In genomic region chr1:54714881-54715492, GRCh38 we compare ENCODE assay signal across 8 cellular contexts. TPM values are rescaled to one million over a fixed set of nuclear protein-coding genes. Genes with fewer than 3 reads are reported as not detected.
A peak's percentile ranks its signal among the peaks of the same experiment; 100 is the strongest.
DNase-seq lines count a peak whose midpoint lies in the region; ATAC-seq and TF ChIP-seq lines count a peak whose summit lies in the region.

No MANE protein-coding gene starts in this region.

- H3K27me3 Mint-ChIP-seq in HFFc6 (ENCODE audit: insufficient read depth) (peaks cover 20% of the 10 kb centered on the region), immature natural killer cell (ENCODE audit: low read depth in 3 of 3) (peaks cover 4 to 5% (median 4%) of the 10 kb centered on the region in 3 donors)
- no peaks in the 10 kb centered on the region for H3K27me3 Mint-ChIP-seq in activated naive CD8-positive, alpha-beta T cell treated with anti-CD3 and anti-CD28 coated beads for 36 hours
- H3K27me3 Mint-ChIP-seq in stimulated activated memory B cell treated with anti-CD40 and anti-IgM and Interleukin-4, amounts not matched to agents 10 μg/mL and 1 μg/mL and 100 μg/mL, for 72 hours = no peaks in the 10 kb centered on the region

- H3K4me3 Mint-ChIP-seq in HFFc6 (peak overlapping the region; percentile 92), immature natural killer cell (peak overlapping the region; percentile 87 to 91 (median 88))
- peak overlapping the region; percentile 91 for H3K4me3 Mint-ChIP-seq in activated naive CD8-positive, alpha-beta T cell treated with anti-CD3 and anti-CD28 coated beads for 36 hours
- peak overlapping the region; percentile 87 for H3K4me3 Mint-ChIP-seq in stimulated activated memory B cell treated with anti-CD40 and anti-IgM and Interleukin-4, amounts not matched to agents 10 μg/mL and 1 μg/mL and 100 μg/mL, for 72 hours

- TF ChIP-seq CTCF in HFFc6 (IDR thresholded peaks at IDR 0.05) = no peak

- DNase-seq in HFFc6 (no peak), immature natural killer cell (no peak), NCI-H2171 treated with DMSO at 0.1 percent for 48 hours (lab: John Stamatoyannopoulos, UW) (no peak), NCI-H128 (lab: John Stamatoyannopoulos, UW; ENCODE audit: unreplicated experiment) (no peak)
- no peak for DNase-seq in activated naive CD8-positive, alpha-beta T cell treated with anti-CD3 and anti-CD28 coated beads for 36 hours

- H3K36me3 Mint-ChIP-seq in HFFc6 (ENCODE audit: low read depth) = peaks cover 16% of the 10 kb centered on the region; the same call in 1 of the 2 replicates
- H3K36me3 Mint-ChIP-seq in activated naive CD8-positive, alpha-beta T cell treated with anti-CD3 and anti-CD28 coated beads for 36 hours = peaks cover 17% of the 10 kb centered on the region
- peaks cover 0 to 10% (median 7%) of the 10 kb centered on the region in 3 donors for H3K36me3 Mint-ChIP-seq in immature natural killer cell
- H3K36me3 Mint-ChIP-seq in stimulated activated memory B cell treated with anti-CD40 and anti-IgM and Interleukin-4, amounts not matched to agents 10 μg/mL and 1 μg/mL and 100 μg/mL, for 72 hours = peaks cover 17% of the 10 kb centered on the region

- peaks cover 38% of the 10 kb centered on the region for H3K4me1 Mint-ChIP-seq in HFFc6 (ENCODE audit: low read depth)
- peaks cover 29% of the 10 kb centered on the region for H3K4me1 Mint-ChIP-seq in activated naive CD8-positive, alpha-beta T cell treated with anti-CD3 and anti-CD28 coated beads for 36 hours
- peaks cover 26 to 36% of the 10 kb centered on the region in 2 donors for H3K4me1 Mint-ChIP-seq in immature natural killer cell
- H3K4me1 Mint-ChIP-seq in stimulated activated memory B cell treated with anti-CD40 and anti-IgM and Interleukin-4, amounts not matched to agents 10 μg/mL and 1 μg/mL and 100 μg/mL, for 72 hours = peaks cover 35% of the 10 kb centered on the region

- no peaks in the 10 kb centered on the region for H3K9me3 Mint-ChIP-seq in HFFc6
- no peaks in the 10 kb centered on the region for H3K9me3 Mint-ChIP-seq in activated naive CD8-positive, alpha-beta T cell treated with anti-CD3 and anti-CD28 coated beads for 36 hours
- no peaks in the 10 kb centered on the region for H3K9me3 Mint-ChIP-seq in immature natural killer cell
- no peaks in the 10 kb centered on the region for H3K9me3 Mint-ChIP-seq in stimulated activated memory B cell treated with anti-CD40 and anti-IgM and Interleukin-4, amounts not matched to agents 10 μg/mL and 1 μg/mL and 100 μg/mL, for 72 hours

- H3K27ac Mint-ChIP-seq in HFFc6 (peak overlapping the region; percentile 94), immature natural killer cell (peak overlapping the region; percentile 80 to 91 (median 88))
- H3K27ac Mint-ChIP-seq in activated naive CD8-positive, alpha-beta T cell treated with anti-CD3 and anti-CD28 coated beads for 36 hours = peak overlapping the region; percentile 66
- H3K27ac Mint-ChIP-seq in stimulated activated memory B cell treated with anti-CD40 and anti-IgM and Interleukin-4, amounts not matched to agents 10 μg/mL and 1 μg/mL and 100 μg/mL, for 72 hours = peak overlapping the region; percentile 78

- ATAC-seq in stimulated activated memory B cell treated with anti-CD40 and anti-IgM and Interleukin-4, amounts not matched to agents 10 μg/mL and 1 μg/mL and 100 μg/mL, for 72 hours = no peak
- ATAC-seq in HG03135 (IDR thresholded peaks at IDR 0.05; ENCODE audit: unreplicated experiment) (no peak), GM18867 (IDR thresholded peaks at IDR 0.05; ENCODE audit: unreplicated experiment) (no peak)

RNA-seq across cellular contexts. Expression of gene TTC4, which starts 0.7 kb away (rescaled TPM):
- total RNA-seq in HFFc6 (2021; fragmentation: NEBNext Ultra II Directional; extraction: Animal tissue kit (Norgen Biotek cat#: 25700)) = 10 to 100 TPM; 20.1 to 31.5 (median 28.2) TPM
- total RNA-seq in activated naive CD8-positive, alpha-beta T cell treated with anti-CD3 and anti-CD28 coated beads for 36 hours = 10 to 100 TPM; 40.1 to 41.4 TPM
- 10 to 100 TPM; 14.3 to 22.6 (median 20.7) TPM for polyA plus RNA-seq in immature natural killer cell

RNA-seq across cellular contexts. Expression of gene PARS2, which starts 49.3 kb away (rescaled TPM):
- total RNA-seq in HFFc6 (2021; fragmentation: NEBNext Ultra II Directional; extraction: Animal tissue kit (Norgen Biotek cat#: 25700)) = 1 to 10 TPM; 3.3 to 4.2 (median 3.6) TPM
- total RNA-seq in activated naive CD8-positive, alpha-beta T cell treated with anti-CD3 and anti-CD28 coated beads for 36 hours = 1 to 10 TPM; 6.4 to 6.6 TPM
- 1 to 10 TPM in 2 of 3 donors, under 1 TPM in 1; 0.89 to 4.0 (median 3.3) TPM for polyA plus RNA-seq in immature natural killer cell
